In genomic region chrX:69137911-69138310, GRCh38 we compare ENCODE assay signal across 1 cellular context.
TF ChIP-seq lines count a peak whose summit lies in the region.

No MANE protein-coding gene starts in this region.

TF ChIP-seq in SK-N-SH, 30 proteins besides CTCF, POLR2A, EP300 and RAD21 (continued from another document):
- TF ChIP-seq RXRA (IDR thresholded peaks at IDR 0.05; ENCODE audit: borderline replicate concordance, low read depth), result no peak
- no peak for TF ChIP-seq FOXJ3 (CRISPR knock-in tag; IDR thresholded peaks at IDR 0.05)
- TF ChIP-seq TCF12 (IDR thresholded peaks at IDR 0.05), result no peak
- TF ChIP-seq MXI1 (IDR thresholded peaks at IDR 0.05; ENCODE audit: low read depth, low read length), result no peak
- no peak for TF ChIP-seq TEAD4 (IDR thresholded peaks at IDR 0.05; ENCODE audit: borderline replicate concordance, insufficient read depth)
